34 cellular contexts compared by ENCODE assay signal in genomic region chr18:64164883-64165282, GRCh38. TPM values are rescaled to one million over a fixed set of nuclear protein-coding genes. Genes with fewer than 3 reads are reported as not detected.
"Had no signal": no experiment of that assay in that cellular context is flagged by ENCODE, and none has a peak within 500 bp of the region (broad histone marks: within the 10 kb centered on the region; RNA-seq: fewer than 3 reads in every experiment).

No MANE protein-coding gene starts in this region.

- H3K27me3 Mint-ChIP-seq: activated B cell treated with CpG ODN at 0.5 μM for 24 hours; activated CD8-positive, alpha-beta memory T cell treated with anti-CD3 and anti-CD28 coated beads, Interleukin-2, amount 10 ng/mL, durations not matched to agents 7 days and 5 days; activated naive CD4-positive, alpha-beta T cell treated with anti-CD3 and anti-CD28 coated beads, Interleukin-2, amount 10 ng/mL, durations not matched to agents 7 days and 5 days; activated naive CD8-positive, alpha-beta T cell treated with anti-CD3 and anti-CD28 coated beads for 36 hours had no signal

- H3K4me1 Mint-ChIP-seq: activated B cell treated with CpG ODN at 0.5 μM for 24 hours; activated CD4-positive, alpha-beta memory T cell treated with anti-CD3 and anti-CD28 coated beads, Interleukin-2, amount 10 ng/mL, durations not matched to agents 7 days and 5 days; activated CD8-positive, alpha-beta memory T cell treated with anti-CD3 and anti-CD28 coated beads, Interleukin-2, amount 10 ng/mL, durations not matched to agents 7 days and 5 days; activated naive CD4-positive, alpha-beta T cell treated with anti-CD3 and anti-CD28 coated beads, Interleukin-2, amount 10 ng/mL, durations not matched to agents 7 days and 5 days; activated naive CD8-positive, alpha-beta T cell treated with anti-CD3 and anti-CD28 coated beads for 36 hours had no signal

- H3K27ac ChIP-seq: Peyer's patch had no signal

- H3K9me3 ChIP-seq: MG63, Peyer's patch had no signal

- H3K4me3 ChIP-seq: MG63, Peyer's patch had no signal

- H3K9me3 Mint-ChIP-seq: activated B cell treated with CpG ODN at 0.5 μM for 24 hours; activated CD4-positive, alpha-beta memory T cell treated with anti-CD3 and anti-CD28 coated beads, Interleukin-2, amount 10 ng/mL, durations not matched to agents 7 days and 5 days; activated naive CD4-positive, alpha-beta T cell treated with anti-CD3 and anti-CD28 coated beads, Interleukin-2, amount 10 ng/mL, durations not matched to agents 7 days and 5 days; activated naive CD8-positive, alpha-beta T cell treated with anti-CD3 and anti-CD28 coated beads for 36 hours; T-helper 1 cell treated with Interleukin-12 subunit alpha and Interleukin-12 subunit beta and Interleukin-4 antibody, amounts not matched to agents 30 μg/mL and 1 μg/mL, for 36 hours; T-helper 2 cell treated with Interferon-gamma antibody and Interleukin-4, amounts not matched to agents 5 μg/mL and 100 μg/mL, for 36 hours had no signal

- DNase-seq: activated B cell treated with CpG ODN at 0.5 μM for 24 hours; activated CD4-positive, alpha-beta memory T cell treated with anti-CD3 and anti-CD28 coated beads, Interleukin-2, amount 10 ng/mL, durations not matched to agents 7 days and 5 days; activated CD4-positive, alpha-beta T cell treated with anti-CD3 and anti-CD28 coated beads for 4 hours; activated CD4-positive, alpha-beta T cell treated with anti-CD3 and anti-CD28 coated beads, Interleukin-2, amount 50 U/mL, for 1 hour; activated CD4-positive, CD25-positive, alpha-beta regulatory T cell treated with anti-CD3 and anti-CD28 coated beads, Interleukin-2, amount 50 U/mL, for 72 hours; activated CD8-positive, alpha-beta memory T cell treated with anti-CD3 and anti-CD28 coated beads for 24 hours; activated CD8-positive, alpha-beta memory T cell treated with anti-CD3 and anti-CD28 coated beads, Interleukin-2, amount 10 ng/mL, durations not matched to agents 7 days and 5 days; activated CD8-positive, alpha-beta memory T cell treated with anti-CD3 and anti-CD28 coated beads, Interleukin-2, amount 50 U/mL, for 48 hours; activated effector memory CD4-positive, alpha-beta T cell treated with Interleukin-2 at 50 U/mL for 16 hours; activated naive CD4-positive, alpha-beta T cell treated with anti-CD3 and anti-CD28 coated beads, Interleukin-2, amount 10 ng/mL, durations not matched to agents 7 days and 5 days; activated naive CD8-positive, alpha-beta T cell treated with anti-CD3 and anti-CD28 coated beads for 36 hours; activated T-cell treated with anti-CD3 and anti-CD28 coated beads, Interleukin-2, amount 50 U/mL, for 48 hours; amniotic stem cell; aorta; brain microvascular endothelial cell; central memory CD4-positive, alpha-beta T cell; Karpas-422; KBM-7; MG63; NCI-H1092; NCI-H1436 treated with DMSO at 0.1 percent for 48 hours; NCI-H1694 treated with DMSO at 0.1 percent for 48 hours; NCI-H2029; NCI-H345; NCI-H524 treated with DMSO at 0.1 percent for 48 hours; PC-3; Peyer's patch; RPMI8226; SIG-M5 had no signal

- H3K36me3 Mint-ChIP-seq: activated CD8-positive, alpha-beta memory T cell treated with anti-CD3 and anti-CD28 coated beads, Interleukin-2, amount 10 ng/mL, durations not matched to agents 7 days and 5 days; activated naive CD4-positive, alpha-beta T cell treated with anti-CD3 and anti-CD28 coated beads, Interleukin-2, amount 10 ng/mL, durations not matched to agents 7 days and 5 days; activated naive CD8-positive, alpha-beta T cell treated with anti-CD3 and anti-CD28 coated beads for 36 hours had no signal

- ATAC-seq: activated CD8-positive, alpha-beta memory T cell treated with anti-CD3 and anti-CD28 coated beads, Interleukin-2, amount 10 ng/mL, durations not matched to agents 7 days and 5 days; PC-3 had no signal

- H3K27ac Mint-ChIP-seq: activated B cell treated with CpG ODN at 0.5 μM for 24 hours; activated CD4-positive, alpha-beta memory T cell treated with anti-CD3 and anti-CD28 coated beads, Interleukin-2, amount 10 ng/mL, durations not matched to agents 7 days and 5 days; activated CD8-positive, alpha-beta memory T cell treated with anti-CD3 and anti-CD28 coated beads, Interleukin-2, amount 10 ng/mL, durations not matched to agents 7 days and 5 days; activated naive CD4-positive, alpha-beta T cell treated with anti-CD3 and anti-CD28 coated beads, Interleukin-2, amount 10 ng/mL, durations not matched to agents 7 days and 5 days; activated naive CD8-positive, alpha-beta T cell treated with anti-CD3 and anti-CD28 coated beads for 36 hours; T-helper 1 cell treated with Interleukin-12 subunit alpha and Interleukin-12 subunit beta and Interleukin-4 antibody, amounts not matched to agents 30 μg/mL and 1 μg/mL, for 36 hours; T-helper 2 cell treated with Interferon-gamma antibody and Interleukin-4, amounts not matched to agents 5 μg/mL and 100 μg/mL, for 36 hours had no signal

- H3K4me1 ChIP-seq: Peyer's patch had no signal

- H3K4me3 Mint-ChIP-seq: activated B cell treated with CpG ODN at 0.5 μM for 24 hours; activated CD4-positive, alpha-beta memory T cell treated with anti-CD3 and anti-CD28 coated beads, Interleukin-2, amount 10 ng/mL, durations not matched to agents 7 days and 5 days; activated CD8-positive, alpha-beta memory T cell treated with anti-CD3 and anti-CD28 coated beads, Interleukin-2, amount 10 ng/mL, durations not matched to agents 7 days and 5 days; activated naive CD4-positive, alpha-beta T cell treated with anti-CD3 and anti-CD28 coated beads, Interleukin-2, amount 10 ng/mL, durations not matched to agents 7 days and 5 days; activated naive CD8-positive, alpha-beta T cell treated with anti-CD3 and anti-CD28 coated beads for 36 hours; T-helper 1 cell treated with Interleukin-12 subunit alpha and Interleukin-12 subunit beta and Interleukin-4 antibody, amounts not matched to agents 30 μg/mL and 1 μg/mL, for 36 hours; T-helper 2 cell treated with Interferon-gamma antibody and Interleukin-4, amounts not matched to agents 5 μg/mL and 100 μg/mL, for 36 hours had no signal

- H3K36me3 ChIP-seq: brain microvascular endothelial cell, MG63, Peyer's patch had no signal

- H3K27me3 ChIP-seq: brain microvascular endothelial cell, MG63, Peyer's patch had no signal

RNA-seq across cellular contexts. Expression of gene LINC00305, which starts 16.0 kb away (rescaled TPM):
- total RNA-seq: activated B cell treated with CpG ODN at 0.5 μM for 24 hours; activated CD4-positive, alpha-beta memory T cell treated with anti-CD3 and anti-CD28 coated beads, Interleukin-2, amount 10 ng/mL, durations not matched to agents 7 days and 5 days; activated CD8-positive, alpha-beta memory T cell treated with anti-CD3 and anti-CD28 coated beads, Interleukin-2, amount 10 ng/mL, durations not matched to agents 7 days and 5 days; activated naive CD8-positive, alpha-beta T cell treated with anti-CD3 and anti-CD28 coated beads for 36 hours; aorta; cerebellum; NCI-H460; PC-3; Peyer's patch; SK-MEL-5 had no signal
- polyA plus RNA-seq: aorta had no signal
